In genomic region chr2:16176971-16177480, GRCh38 we compare ENCODE assay signal across 8 cellular contexts.
"Had no signal": no experiment of that assay in that cellular context is flagged by ENCODE, and none has a peak within 500 bp of the region (broad histone marks: within the 10 kb centered on the region; RNA-seq: fewer than 3 reads in every experiment).

No MANE protein-coding gene starts in this region.

- H3K9me3 ChIP-seq: HAP-1 had no signal

- H3K4me1 ChIP-seq: HAP-1 had no signal

- ATAC-seq: HCT116, K562 had no signal

- DNase-seq: GOT3, H7, HFFc6, IMR-90, KG1 had no signal

- H3K27ac Mint-ChIP-seq: HFFc6 had no signal

- H3K36me3 ChIP-seq: HAP-1 had no signal

- H3K4me3 Mint-ChIP-seq: HFFc6 had no signal

- H3K4me3 ChIP-seq: HAP-1, K562 had no signal
